ENCODE assay signal across 10 cellular contexts in the genomic region with DNA sequence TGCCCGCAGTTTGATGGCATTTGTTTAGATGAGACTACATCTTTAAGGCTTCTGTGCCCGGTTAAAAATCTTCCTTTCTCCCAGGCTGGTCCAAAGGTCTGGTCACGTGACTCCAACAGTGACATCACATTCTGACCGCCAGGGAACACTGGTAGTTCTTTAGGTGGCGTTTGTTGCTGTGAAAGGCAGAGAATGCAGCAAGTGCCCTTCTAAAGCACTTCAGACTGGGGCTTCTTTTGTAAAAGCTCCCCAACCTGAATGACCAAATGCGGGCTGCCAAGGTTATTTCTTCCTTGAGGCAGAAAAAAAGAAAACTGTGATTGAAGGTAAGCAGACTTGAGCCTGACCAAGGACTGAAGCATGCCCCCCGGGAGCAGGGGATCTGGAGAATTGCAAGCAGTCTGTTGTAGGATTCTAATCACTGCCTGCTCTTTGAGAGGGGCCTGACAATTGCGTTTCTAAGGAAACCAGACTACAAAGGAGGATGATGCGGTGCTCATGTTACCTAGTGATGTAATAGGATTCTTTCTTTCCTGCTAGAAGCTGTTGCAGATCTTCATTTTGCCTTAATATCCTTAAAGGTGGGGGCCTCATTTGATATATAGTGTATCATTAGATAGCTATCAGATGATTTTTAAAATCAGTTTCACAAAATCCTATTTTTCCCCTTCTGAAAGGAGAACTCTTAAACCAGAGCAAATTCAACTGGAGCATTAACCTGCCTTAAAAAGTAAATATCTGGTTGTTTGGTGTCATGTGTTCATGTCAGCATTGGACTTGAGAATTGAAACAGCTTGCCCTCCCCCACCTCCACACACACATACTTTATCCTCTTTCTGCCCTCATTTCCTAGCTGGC.
DNase-seq lines count a peak whose midpoint lies in the region; ATAC-seq, FAIRE-seq and TF ChIP-seq lines count a peak whose summit lies in the region.
"Had no signal": no experiment of that assay in that cellular context is flagged by ENCODE, and none has a peak within 500 bp of the region (broad histone marks: within the 10 kb centered on the region; RNA-seq: fewer than 3 reads in every experiment).

No MANE protein-coding gene starts in this region.

- no peaks in the 10 kb centered on the region for H3K27me3 Mint-ChIP-seq in activated T-cell treated with anti-CD3 and anti-CD28 coated beads, Interleukin-2, amount 50 U/mL, for 72 hours (ENCODE audit: low read depth)
- H3K27me3 Mint-ChIP-seq in activated T-cell treated with anti-CD3 and anti-CD28 coated beads, Interleukin-2, amount 50 U/mL, for 4 hours (ENCODE audit: low read depth), result no peaks in the 10 kb centered on the region

- intact Hi-C loops in upper lobe of right lung (cut with DNase I), result no loop called here

- H3K4me1 Mint-ChIP-seq in activated T-cell treated with anti-CD3 and anti-CD28 coated beads, Interleukin-2, amount 50 U/mL, for 72 hours (ENCODE audit: low read depth), result no peaks in the 10 kb centered on the region
- H3K4me1 Mint-ChIP-seq in activated T-cell treated with anti-CD3 and anti-CD28 coated beads, Interleukin-2, amount 50 U/mL, for 4 hours (ENCODE audit: low read depth), result no peaks in the 10 kb centered on the region

- no peak for DNase-seq in activated T-cell treated with anti-CD3 and anti-CD28 coated beads, Interleukin-2, amount 50 U/mL, for 72 hours
- no peak for DNase-seq in activated T-cell treated with anti-CD3 and anti-CD28 coated beads, Interleukin-2, amount 50 U/mL, for 4 hours
- peak; percentile 13 for DNase-seq in astrocyte of the cerebellum (ENCODE audit: low read depth)
- no peak for DNase-seq in upper lobe of right lung
- no peak for DNase-seq in NCI-H526 treated with DMSO at 0.1 percent for 48 hours (lab: John Stamatoyannopoulos, UW)
- DNase-seq: GM23248 had no signal

- no peaks in the 10 kb centered on the region for H3K36me3 Mint-ChIP-seq in activated T-cell treated with anti-CD3 and anti-CD28 coated beads, Interleukin-2, amount 50 U/mL, for 72 hours (ENCODE audit: insufficient read depth in 2 of 2)
- no peaks in the 10 kb centered on the region for H3K36me3 Mint-ChIP-seq in activated T-cell treated with anti-CD3 and anti-CD28 coated beads, Interleukin-2, amount 50 U/mL, for 4 hours (ENCODE audit: insufficient read depth)

- no peak for ATAC-seq in activated T-cell treated with anti-CD3 and anti-CD28 coated beads, Interleukin-2, amount 50 U/mL, for 72 hours (replicated peaks in 1 of 2)
- no peak for ATAC-seq in activated T-cell treated with anti-CD3 and anti-CD28 coated beads, Interleukin-2, amount 50 U/mL, for 4 hours
- ATAC-seq in upper lobe of right lung (peak; percentile 66), GM21381 (IDR thresholded peaks at IDR 0.05; ENCODE audit: unreplicated experiment) (no peak), HG02885 (IDR thresholded peaks at IDR 0.05; ENCODE audit: poor library complexity, unreplicated experiment) (no peak)
- ATAC-seq: esophagus mucosa had no signal

- no peaks in the 10 kb centered on the region for H3K9me3 ChIP-seq in upper lobe of right lung

- H3K36me3 ChIP-seq in upper lobe of right lung, result no peaks in the 10 kb centered on the region

- FAIRE-seq in islet of Langerhans (lab: Jason Lieb, UNC), result peak; percentile 69

- no peaks in the 10 kb centered on the region for H3K27me3 ChIP-seq in upper lobe of right lung

- H3K4me1 ChIP-seq in upper lobe of right lung, result no peaks in the 10 kb centered on the region

- no peak overlapping the region for H3K4me3 Mint-ChIP-seq in activated T-cell treated with anti-CD3 and anti-CD28 coated beads, Interleukin-2, amount 50 U/mL, for 72 hours
- H3K4me3 Mint-ChIP-seq in activated T-cell treated with anti-CD3 and anti-CD28 coated beads, Interleukin-2, amount 50 U/mL, for 4 hours, result no peak overlapping the region

- in situ Hi-C loops in astrocyte of the cerebellum (cut with HindIII; ENCODE audit: low sequenced_read_pairs), result no loop called here

- H3K27ac Mint-ChIP-seq in activated T-cell treated with anti-CD3 and anti-CD28 coated beads, Interleukin-2, amount 50 U/mL, for 72 hours, result peak overlapping the region; percentile 63

- H3K27ac ChIP-seq in upper lobe of right lung, result no peak overlapping the region
- H3K27ac ChIP-seq: GM23248 had no signal

- H3K4me3 ChIP-seq in astrocyte of the cerebellum (ENCODE audit: low read depth, low read length) (peak overlapping the region; percentile 7), upper lobe of right lung (no peak overlapping the region)
- H3K4me3 ChIP-seq: GM23248 had no signal

- TF ChIP-seq CTCF in astrocyte of the cerebellum (IDR thresholded peaks at IDR 0.05; ENCODE audit: low read depth, low read length, missing control alignments) (peak; percentile 11), upper lobe of right lung (IDR thresholded peaks at IDR 0.05) (no peak)

- H3K9me3 Mint-ChIP-seq in activated T-cell treated with anti-CD3 and anti-CD28 coated beads, Interleukin-2, amount 50 U/mL, for 72 hours, result no peaks in the 10 kb centered on the region
- H3K9me3 Mint-ChIP-seq in activated T-cell treated with anti-CD3 and anti-CD28 coated beads, Interleukin-2, amount 50 U/mL, for 4 hours, result no peaks in the 10 kb centered on the region
